In the genomic region with DNA sequence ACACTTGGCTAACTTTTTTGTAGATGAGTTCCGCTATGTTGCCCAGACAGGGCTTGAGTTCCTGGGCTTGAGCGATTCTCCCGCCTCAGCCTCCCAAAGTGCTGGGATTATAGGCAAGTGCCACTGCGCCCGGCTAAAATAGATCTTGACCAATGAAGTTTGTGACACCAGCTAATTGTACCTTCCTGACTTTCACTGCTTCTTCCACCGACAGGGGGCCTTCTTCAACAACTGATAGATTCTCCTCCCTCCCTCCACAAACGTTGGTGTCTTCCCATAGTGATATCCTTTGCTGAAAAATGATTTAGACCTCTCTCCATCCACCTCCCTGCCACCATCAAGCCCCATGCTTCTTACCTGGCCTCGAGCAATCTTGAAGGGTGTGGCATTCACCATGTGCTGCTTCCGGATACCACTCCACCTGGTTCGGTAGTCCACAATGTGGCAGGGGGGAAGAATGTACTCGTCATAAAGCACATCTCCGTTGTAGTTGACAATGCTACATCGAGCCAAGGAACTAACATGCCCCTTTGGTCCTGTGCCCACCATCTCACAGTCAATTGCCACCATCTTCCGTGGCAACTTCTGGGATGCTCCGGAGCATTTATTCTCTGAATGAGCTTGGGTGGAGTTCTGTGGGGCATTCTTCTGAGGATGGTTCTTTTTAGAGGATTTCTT, we compare ENCODE assay signal across 8 cellular contexts. TPM values are rescaled to one million over a fixed set of nuclear protein-coding genes. Genes with fewer than 3 reads are reported as not detected.
DNase-seq lines count a peak whose midpoint lies in the region; ATAC-seq, FAIRE-seq and TF ChIP-seq lines count a peak whose summit lies in the region.

No MANE protein-coding gene starts in this region.

- POLR2A ChIA-PET in GM12878 (lab: Charles Lee) = interaction anchor here (0.6 to 7.0 kb wide), 11 partner anchors 13 to 157 kb away, joined by 3 to 75 read pairs (median 8); a partner anchor contains a TSS

- no TSS peak for BruUV-seq in GM12878 (replicated peaks; lab: Mats Ljungman, UMichigan)

- no peak for TF ChIP-seq EP300 in GM12878 (IDR thresholded peaks at IDR 0.05; ENCODE audit: borderline replicate concordance in 1 of 2, control insufficient read depth in 1 of 2, low read depth in 2 of 2, low read length in 2 of 2)

- H3K9ac ChIP-seq in Karpas-422 (ENCODE audit: low read length) = peak overlapping the region; percentile 86
- H3K9ac ChIP-seq in GM12878 (ENCODE audit: control insufficient read depth, insufficient read depth, low read length) = peak overlapping the region; percentile 98

- peaks cover 46% of the 10 kb centered on the region for H4K20me1 ChIP-seq in Karpas-422 (ENCODE audit: insufficient read depth, low read depth, low read length)
- H4K20me1 ChIP-seq in GM12878 (ENCODE audit: control insufficient read depth, insufficient read depth) = peaks cover 7% of the 10 kb centered on the region

- peak; percentile 73 for TF ChIP-seq RAD21 in GM12878 (IDR thresholded peaks at IDR 0.05; ENCODE audit: insufficient read depth, low read depth, low read length)

- SMC1A ChIA-PET in GM12878 (lab: Charles Lee; ENCODE audit: uncharacterized antibody, unreplicated experiment) = interaction anchor here (0.6 to 10.0 kb wide), 44 partner anchors 11 to 269 kb away, joined by 3 to 168 read pairs (median 7); a partner anchor contains a TSS

- H3K36me3 ChIP-seq in Karpas-422 (ENCODE audit: insufficient read depth, low read length) (peaks cover 33% of the 10 kb centered on the region), GM12878 (ENCODE audit: control insufficient read depth in 2 of 2, insufficient read depth in 2 of 2, low read length in 1 of 2) (peaks cover 12 to 26% of the 10 kb centered on the region in 2 experiments)

- H3K4me3 ChIP-seq in Karpas-422 (ENCODE audit: low read length) = peak overlapping the region; percentile 85
- peak overlapping the region; percentile 100 for H3K4me3 ChIP-seq in GM12878

- TF ChIP-seq POLR2A in GM12878 (IDR thresholded peaks at IDR 0.05; ENCODE audit: low read depth, low read length) = no peak

- H2AFZ ChIP-seq in Karpas-422 (ENCODE audit: low read length) (no peak overlapping the region), GM12878 (ENCODE audit: control insufficient read depth, low read depth, low read length) (no peak overlapping the region)

- RAD21 ChIA-PET in GM12878 (lab: Charles Lee; ENCODE audit: unreplicated experiment) = interaction anchor here (0.6 to 7.1 kb wide), 41 partner anchors 14 to 455 kb away, joined by 3 to 173 read pairs (median 7); a partner anchor contains a TSS

- CTCF ChIA-PET in GM12878 (lab: Yijun Ruan, JAX) = interaction anchor here (0.6 to 11.2 kb wide), 70 partner anchors 10 to 449 kb away, joined by 3 to 433 read pairs (median 6); a partner anchor contains a TSS

- peaks cover 72% of the 10 kb centered on the region for H3K79me2 ChIP-seq in Karpas-422 (ENCODE audit: low read length)
- H3K79me2 ChIP-seq in GM12878 (ENCODE audit: control insufficient read depth, insufficient read depth, low read length) = peaks cover 77% of the 10 kb centered on the region

- WGBS in GM12878 (ENCODE audit: insufficient coverage, insufficient replicate concordance, low lambda C conversion rate, missing lambda C conversion rate) = under 1% methylated on average over 15 of the region's 15 CpGs

- intact Hi-C loops in GM12878 (cut with micrococcal nuclease; ENCODE audit: unreplicated experiment) (loop anchor here (1.0 to 10.0 kb wide), 6 partner anchors 26 to 164 kb away; a partner anchor contains a TSS), left colon (cut with DNase I, micrococcal nuclease) (loop anchor here (5.0 kb wide), 2 partner anchors 34 to 39 kb away; no protein-coding TSS in a partner anchor)

- peak; percentile 75 for DNase-seq in EH (ENCODE audit: low read depth)
- DNase-seq in Karpas-422 = peak; percentile 83
- peak; percentile 86 to 87 for DNase-seq in SHP77 (lab: John Stamatoyannopoulos, UW)
- DNase-seq in GM12878 (ENCODE audit: low read depth, low spot score) = no peak
- DNase-seq in left colon = peak; percentile 61 to 78
- DNase-seq in stromal cell of bone marrow (ENCODE audit: low read depth) = peak; percentile 58

- peak overlapping the region; percentile 96 for H3K4me2 ChIP-seq in Karpas-422 (ENCODE audit: low read depth, low read length, poor library complexity, severe bottlenecking)
- H3K4me2 ChIP-seq in GM12878 (ENCODE audit: control insufficient read depth, insufficient read depth) = peak overlapping the region; percentile 99

- H3K9me3 ChIP-seq in Karpas-422 (ENCODE audit: low read length) = no peaks in the 10 kb centered on the region
- no peaks in the 10 kb centered on the region for H3K9me3 ChIP-seq in GM12878 (replicated peaks; ENCODE audit: control insufficient read depth, insufficient read depth, low read length)

- ATAC-seq in GM12878 (peak; percentile 49), left colon (peak; percentile 13), GM21423 (IDR thresholded peaks at IDR 0.05; ENCODE audit: unreplicated experiment) (no peak), HG03095 (IDR thresholded peaks at IDR 0.05; ENCODE audit: unreplicated experiment) (no peak)

- H3K27me3 ChIP-seq in Karpas-422 (ENCODE audit: low read length) = no peaks in the 10 kb centered on the region
- no peaks in the 10 kb centered on the region for H3K27me3 ChIP-seq in GM12878 (replicated peaks in 1 of 2; ENCODE audit: control insufficient read depth in 2 of 2, insufficient read depth in 2 of 2, low read length in 1 of 2)

- H3K4me1 ChIP-seq in Karpas-422 (ENCODE audit: low read length) (peaks cover 36% of the 10 kb centered on the region), GM12878 (ENCODE audit: control insufficient read depth, insufficient read depth, low read length) (peaks cover 14% of the 10 kb centered on the region)

- peak; percentile 71 to 75 (median 72) for TF ChIP-seq CTCF in GM12878 (IDR thresholded peaks at IDR 0.05 in 2 of 3, conservative IDR thresholded peaks at IDR 0.05 in 1 of 3; ENCODE audit: control insufficient read depth in 2 of 3, extremely low read depth in 1 of 3, insufficient read depth in 1 of 3, low read depth in 3 of 3, low read length in 3 of 3)

- no peaks in the 10 kb centered on the region for H3K9me2 ChIP-seq in Karpas-422 (replicated peaks; ENCODE audit: insufficient read depth, low read length)

- H3K27ac ChIP-seq in Karpas-422 (ENCODE audit: low read length) (peak overlapping the region; percentile 61; the same call in 1 of the 2 replicates), GM12878 (ENCODE audit: control insufficient read depth, insufficient read depth) (peak overlapping the region; percentile 91)

- peak; percentile 27 for FAIRE-seq in GM12878 (lab: Jason Lieb, UNC)

- in situ Hi-C loops in GM12878 (cut with MboI) = no loop called here

RNA-seq across cellular contexts. Expression of a gene that starts 1.6 kb away (rescaled TPM):
- 22.8 and 26.5 TPM in 2 replicates for total RNA-seq in Karpas-422 (2014; rRNA removed; shearing (Covaris generic); ENCODE audit: low replicate concordance)
- total RNA-seq in GM12878 (2013; cell fraction: nucleolus; rRNA removed) = 26.5 and 31.8 TPM in 2 replicates
- total RNA-seq in GM12878 (2014; rRNA removed) (19.8 and 22.0 TPM in 2 replicates), GM12878 (2014; rRNA removed; fragmentation: Illumina TruSeq; extraction: Trizol) (12.7 and 13.6 TPM in 2 replicates), GM12878 (2021) (22.2 and 25.2 TPM in 2 replicates), left colon (10 to 100 TPM; 40.6 to 47.9 TPM)
- polyA plus RNA-seq in GM12878 (2011; ENCODE audit: low read depth) = 12.3 TPM
- polyA plus RNA-seq in GM12878 (2011; rRNA removed) (10.3 and 15.2 TPM in 2 replicates), GM12878 (2014; fragmentation: Illumina TruSeq; extraction: Trizol) (11.8 and 14.4 TPM in 2 replicates), GM12878 (2014; fragmentation: Nextera tagmentation; extraction: Ambion mirVana) (1 to 10 TPM; 5.9 to 8.6 TPM), GM12878 (2014; rRNA removed) (23.5 and 25.7 TPM in 2 replicates), GM12878 (2016; fragmentation: Nextera tagmentation; extraction: Ambion mirVana) (10 to 100 TPM; 11.7 to 12.2 TPM)
- 18.7 and 22.6 TPM in 2 replicates for polyA plus RNA-seq in GM12878 (2011; cell fraction: cytosol; rRNA removed)
- polyA plus RNA-seq in GM12878 (2011; cell fraction: nucleus; rRNA removed) = 39.4 and 44.7 TPM in 2 replicates
- polyA plus RNA-seq in GM12878 (2012) = 19.4 and 23.9 TPM in 2 replicates
- polyA minus RNA-seq in GM12878 (2011; rRNA and poly(A)+ RNA removed) = 10.2 and 16.9 TPM in 2 replicates
- polyA minus RNA-seq in GM12878 (2011; cell fraction: cytosol; rRNA and poly(A)+ RNA removed) = 4.0 and 6.3 TPM in 2 replicates
- polyA minus RNA-seq in GM12878 (2011; cell fraction: nucleus; rRNA and poly(A)+ RNA removed) = 11.7 and 16.2 TPM in 2 replicates

RNA-seq across cellular contexts. Expression of a gene that starts 1.9 kb away (rescaled TPM):
- total RNA-seq in Karpas-422 (2014; rRNA removed; shearing (Covaris generic); ENCODE audit: low replicate concordance) = 17.9 and 18.4 TPM in 2 replicates
- 36.3 and 40.0 TPM in 2 replicates for total RNA-seq in GM12878 (2013; cell fraction: nucleolus; rRNA removed)
- total RNA-seq in GM12878 (2014; rRNA removed) (42.1 and 44.8 TPM in 2 replicates), GM12878 (2014; rRNA removed; fragmentation: Illumina TruSeq; extraction: Trizol) (49.2 and 55.7 TPM in 2 replicates), GM12878 (2021) (40.0 and 48.3 TPM in 2 replicates), left colon (10 to 100 TPM; 24.2 to 28.3 TPM)
- 17.6 TPM for polyA plus RNA-seq in GM12878 (2011; ENCODE audit: low read depth)
- polyA plus RNA-seq in GM12878 (2011; rRNA removed) (43.9 and 55.3 TPM in 2 replicates), GM12878 (2014; fragmentation: Illumina TruSeq; extraction: Trizol) (111 and 112 TPM in 2 replicates), GM12878 (2014; fragmentation: Nextera tagmentation; extraction: Ambion mirVana) (10 to 100 TPM; 16.4 to 26.1 TPM), GM12878 (2014; rRNA removed) (49.2 and 56.2 TPM in 2 replicates), GM12878 (2016; fragmentation: Nextera tagmentation; extraction: Ambion mirVana) (10 to 100 TPM; 45.5 to 47.7 TPM)
- polyA plus RNA-seq in GM12878 (2011; cell fraction: cytosol; rRNA removed) = 51.6 and 54.0 TPM in 2 replicates
- 18.7 and 24.4 TPM in 2 replicates for polyA plus RNA-seq in GM12878 (2011; cell fraction: nucleus; rRNA removed)
- 26.9 and 27.9 TPM in 2 replicates for polyA plus RNA-seq in GM12878 (2012)
- polyA minus RNA-seq in GM12878 (2011; rRNA and poly(A)+ RNA removed) = 48.7 and 57.9 TPM in 2 replicates
- 14.0 and 14.8 TPM in 2 replicates for polyA minus RNA-seq in GM12878 (2011; cell fraction: cytosol; rRNA and poly(A)+ RNA removed)
- 29.0 and 51.5 TPM in 2 replicates for polyA minus RNA-seq in GM12878 (2011; cell fraction: nucleus; rRNA and poly(A)+ RNA removed)

RNA-seq across cellular contexts. Expression of a gene that starts 14.2 kb away (rescaled TPM):
- 102 and 113 TPM in 2 replicates for total RNA-seq in Karpas-422 (2014; rRNA removed; shearing (Covaris generic); ENCODE audit: low replicate concordance)
- 2.3 and 4.3 TPM in 2 replicates for total RNA-seq in GM12878 (2013; cell fraction: nucleolus; rRNA removed)
- total RNA-seq in GM12878 (2014; rRNA removed) = 131 and 135 TPM in 2 replicates
- total RNA-seq in GM12878 (2014; rRNA removed; fragmentation: Illumina TruSeq; extraction: Trizol) = 119 and 120 TPM in 2 replicates
- total RNA-seq in GM12878 (2021) = 87.4 and 104 TPM in 2 replicates
- polyA plus RNA-seq in GM12878 (2011; ENCODE audit: low read depth) = 66.1 TPM
- 84.8 and 98.9 TPM in 2 replicates for polyA plus RNA-seq in GM12878 (2011; rRNA removed)
- 86.3 and 90.5 TPM in 2 replicates for polyA plus RNA-seq in GM12878 (2011; cell fraction: cytosol; rRNA removed)
- polyA plus RNA-seq in GM12878 (2011; cell fraction: nucleus; rRNA removed) = 51.7 and 59.4 TPM in 2 replicates
- polyA plus RNA-seq in GM12878 (2012) = 73.5 and 76.5 TPM in 2 replicates
- polyA plus RNA-seq in GM12878 (2014; fragmentation: Illumina TruSeq; extraction: Trizol) = 172 and 173 TPM in 2 replicates
- 100 to 1,000 TPM; 245 to 269 TPM for polyA plus RNA-seq in GM12878 (2014; fragmentation: Nextera tagmentation; extraction: Ambion mirVana)
- polyA plus RNA-seq in GM12878 (2014; rRNA removed) = 154 and 180 TPM in 2 replicates
- 100 to 1,000 TPM; 132 to 136 TPM for polyA plus RNA-seq in GM12878 (2016; fragmentation: Nextera tagmentation; extraction: Ambion mirVana)
- polyA minus RNA-seq in GM12878 (2011; rRNA and poly(A)+ RNA removed) = 43.6 and 44.0 TPM in 2 replicates
- 11.8 and 22.1 TPM in 2 replicates for polyA minus RNA-seq in GM12878 (2011; cell fraction: cytosol; rRNA and poly(A)+ RNA removed)
- polyA minus RNA-seq in GM12878 (2011; cell fraction: nucleus; rRNA and poly(A)+ RNA removed) = 9.6 and 13.0 TPM in 2 replicates
- total RNA-seq in left colon = 10 to 100 TPM; 37.7 to 60.2 TPM

RNA-seq across cellular contexts. Expression of a gene that starts 21.3 kb away (rescaled TPM):
- 0.56 TPM in 1 of 2 replicates, not detected in the other for total RNA-seq in Karpas-422 (2014; rRNA removed; shearing (Covaris generic); ENCODE audit: low replicate concordance)
- not detected in 2 replicates for total RNA-seq in GM12878 (2013; cell fraction: nucleolus; rRNA removed)
- total RNA-seq in GM12878 (2014; rRNA removed) = 0.56 TPM in 1 of 2 replicates, not detected in the other
- 0.40 and 0.83 TPM in 2 replicates for total RNA-seq in GM12878 (2014; rRNA removed; fragmentation: Illumina TruSeq; extraction: Trizol)
- total RNA-seq in GM12878 (2021) = 1.2 and 1.3 TPM in 2 replicates
- polyA plus RNA-seq in GM12878 (2011; ENCODE audit: low read depth) = 0.55 TPM
- 0.22 TPM in 1 of 2 replicates, not detected in the other for polyA plus RNA-seq in GM12878 (2011; rRNA removed)
- 0.10 and 0.37 TPM in 2 replicates for polyA plus RNA-seq in GM12878 (2011; cell fraction: cytosol; rRNA removed)
- polyA plus RNA-seq in GM12878 (2011; cell fraction: nucleus; rRNA removed) = 0.90 and 3.1 TPM in 2 replicates
- 0.46 and 0.73 TPM in 2 replicates for polyA plus RNA-seq in GM12878 (2012)
- polyA plus RNA-seq in GM12878 (2014; fragmentation: Illumina TruSeq; extraction: Trizol) = 1.1 and 3.6 TPM in 2 replicates
- under 1 TPM; 0.21 to 0.31 TPM for polyA plus RNA-seq in GM12878 (2014; fragmentation: Nextera tagmentation; extraction: Ambion mirVana)
- polyA plus RNA-seq in GM12878 (2014; rRNA removed) = 0.41 and 1.0 TPM in 2 replicates
- under 1 TPM; 0.25 to 0.42 TPM for polyA plus RNA-seq in GM12878 (2016; fragmentation: Nextera tagmentation; extraction: Ambion mirVana)
- not detected in 2 replicates for polyA minus RNA-seq in GM12878 (2011; rRNA and poly(A)+ RNA removed)
- not detected in 2 replicates for polyA minus RNA-seq in GM12878 (2011; cell fraction: cytosol; rRNA and poly(A)+ RNA removed)
- polyA minus RNA-seq in GM12878 (2011; cell fraction: nucleus; rRNA and poly(A)+ RNA removed) = not detected in 2 replicates
- under 1 TPM; 0.73 to 0.98 TPM for total RNA-seq in left colon

RNA-seq across cellular contexts. Expression of a gene that starts 24.8 kb away (rescaled TPM):
- 191 and 237 TPM in 2 replicates for total RNA-seq in Karpas-422 (2014; rRNA removed; shearing (Covaris generic); ENCODE audit: low replicate concordance)
- total RNA-seq in GM12878 (2013; cell fraction: nucleolus; rRNA removed) = 39.3 and 39.8 TPM in 2 replicates
- 237 and 258 TPM in 2 replicates for total RNA-seq in GM12878 (2014; rRNA removed)
- 267 and 277 TPM in 2 replicates for total RNA-seq in GM12878 (2014; rRNA removed; fragmentation: Illumina TruSeq; extraction: Trizol)
- total RNA-seq in GM12878 (2021) = 261 and 271 TPM in 2 replicates
- 91.5 TPM for polyA plus RNA-seq in GM12878 (2011; ENCODE audit: low read depth)
- 200 and 203 TPM in 2 replicates for polyA plus RNA-seq in GM12878 (2011; rRNA removed)
- 144 and 155 TPM in 2 replicates for polyA plus RNA-seq in GM12878 (2011; cell fraction: cytosol; rRNA removed)
- polyA plus RNA-seq in GM12878 (2011; cell fraction: nucleus; rRNA removed) = 134 and 144 TPM in 2 replicates
- 118 and 127 TPM in 2 replicates for polyA plus RNA-seq in GM12878 (2012)
- polyA plus RNA-seq in GM12878 (2014; fragmentation: Illumina TruSeq; extraction: Trizol) = 372 and 388 TPM in 2 replicates
- polyA plus RNA-seq in GM12878 (2014; fragmentation: Nextera tagmentation; extraction: Ambion mirVana) = 10 to 100 TPM; 28.3 to 65.9 TPM
- 217 and 223 TPM in 2 replicates for polyA plus RNA-seq in GM12878 (2014; rRNA removed)
- 10 to 100 TPM; 45.1 to 81.9 TPM for polyA plus RNA-seq in GM12878 (2016; fragmentation: Nextera tagmentation; extraction: Ambion mirVana)
- 62.2 and 108 TPM in 2 replicates for polyA minus RNA-seq in GM12878 (2011; rRNA and poly(A)+ RNA removed)
- 51.7 and 58.8 TPM in 2 replicates for polyA minus RNA-seq in GM12878 (2011; cell fraction: cytosol; rRNA and poly(A)+ RNA removed)
- 25.5 and 37.3 TPM in 2 replicates for polyA minus RNA-seq in GM12878 (2011; cell fraction: nucleus; rRNA and poly(A)+ RNA removed)
- total RNA-seq in left colon = 100 to 1,000 TPM; 198 to 243 TPM

Comparison
In these comparisons a context has a peak if more than half of its experiments do, and no peak if none do; other contexts are left out.
1. ATAC-seq: peak in GM12878 (single experiment) and left colon (single experiment); none in GM21423 (single experiment) and HG03095 (single experiment).